9 cellular contexts compared by ENCODE assay signal in genomic region chr22:46593211-46593676, GRCh38. TPM values are rescaled to one million over a fixed set of nuclear protein-coding genes. Genes with fewer than 3 reads are reported as not detected.
DNase-seq lines count a peak whose midpoint lies in the region; ATAC-seq and TF ChIP-seq lines count a peak whose summit lies in the region.
"Had no signal": no experiment of that assay in that cellular context is flagged by ENCODE, and none has a peak within 500 bp of the region (broad histone marks: within the 10 kb centered on the region; RNA-seq: fewer than 3 reads in every experiment).

No MANE protein-coding gene starts in this region.

- TF ChIP-seq POLR2A in NB4 (IDR thresholded peaks at IDR 0.05; ENCODE audit: extremely low read depth, insufficient read length) = peak; percentile 52

- H2BK5ac ChIP-seq in mesendoderm (ENCODE audit: low read length) = no peak overlapping the region

- ATAC-seq in psoas muscle (no peak), GM18868 (IDR thresholded peaks at IDR 0.05; ENCODE audit: unreplicated experiment) (no peak)

- POLR2A ChIA-PET in SK-N-SH (lab: Yijun Ruan, JAX) = no interaction called here

- DNase-seq in GM12865 (ENCODE audit: low read depth) = peak; percentile 55
- DNase-seq in NB4 (ENCODE audit: low read depth) = peak; percentile 96
- peak in 1 of 61 donors; percentile 49 for DNase-seq in caudate nucleus (lab: John Stamatoyannopoulos, UW)
- DNase-seq in psoas muscle = no peak
- DNase-seq in mesendoderm = no peak
- DNase-seq in SK-N-SH = no peak
- DNase-seq in cortex of kidney (lab: John Stamatoyannopoulos, UW) = no peak

- H3K9me2 ChIP-seq in SK-N-SH = no peaks in the 10 kb centered on the region

- WGBS in psoas muscle, 3 donors = 76 to 89% (median 84%) methylated on average over 19 of the region's 19 CpGs
- no CpG with 5 or more reads among the region's 19 CpGs for WGBS in mesendoderm (ENCODE audit: extremely low coverage, insufficient coverage, low lambda C conversion rate)
- 100% methylated on average over 15 of the region's 19 CpGs for WGBS in SK-N-SH (ENCODE audit: low lambda C conversion rate)

- intact Hi-C loops in psoas muscle (cut with DNase I) = no loop called here

- H3K18ac ChIP-seq in mesendoderm (ENCODE audit: low read length) = no peak overlapping the region

- peak overlapping the region; percentile 6 for H3K27ac ChIP-seq in caudate nucleus (ENCODE audit: low read depth, low read length)
- H3K27ac ChIP-seq in psoas muscle = peak overlapping the region; percentile 38
- no peak overlapping the region for H3K27ac ChIP-seq in mesendoderm (ENCODE audit: low read depth, low read length)
- no peak overlapping the region for H3K27ac ChIP-seq in SK-N-SH (ENCODE audit: low read depth in 2 of 2, low read length in 1 of 2)

- no peaks in the 10 kb centered on the region for H4K20me1 ChIP-seq in SK-N-SH (ENCODE audit: insufficient read depth)

- no peak for TF ChIP-seq RAD21 in SK-N-SH (IDR thresholded peaks at IDR 0.05; ENCODE audit: low read length)

- H3K9ac ChIP-seq in mesendoderm (ENCODE audit: low read length) = no peak overlapping the region
- no peak overlapping the region for H3K9ac ChIP-seq in SK-N-SH

- no peak overlapping the region for H2AFZ ChIP-seq in SK-N-SH (ENCODE audit: low read depth)

- H3F3A ChIP-seq in SK-N-SH (replicated peaks; ENCODE audit: insufficient read depth) = no peaks in the 10 kb centered on the region

- H3K36me3 ChIP-seq in psoas muscle (ENCODE audit: insufficient read depth in 1 of 2, low read depth in 1 of 2) = no peaks in the 10 kb centered on the region
- H3K36me3 ChIP-seq in mesendoderm (ENCODE audit: control insufficient read depth, insufficient read depth, low read length) = no peaks in the 10 kb centered on the region
- H3K36me3 ChIP-seq in SK-N-SH (replicated peaks in 1 of 2; ENCODE audit: control insufficient read depth in 1 of 2, insufficient read depth in 2 of 2, low read length in 1 of 2) = no peaks in the 10 kb centered on the region

- no peak overlapping the region for H2AK5ac ChIP-seq in mesendoderm (ENCODE audit: low read length)

- H3K4ac ChIP-seq in mesendoderm (ENCODE audit: low read depth, low read length) = no peak overlapping the region

- no peak for TF ChIP-seq CTCF in GM12865 (IDR thresholded peaks at IDR 0.05; ENCODE audit: insufficient read depth, low read depth, low read length, missing control alignments)
- TF ChIP-seq CTCF in NB4 (IDR thresholded peaks at IDR 0.05; ENCODE audit: low read depth, low read length) = no peak
- no peak for TF ChIP-seq CTCF in psoas muscle (IDR thresholded peaks at IDR 0.05)
- TF ChIP-seq CTCF in SK-N-SH (IDR thresholded peaks at IDR 0.05) = no peak

- CTCF ChIA-PET in SK-N-SH (lab: Yijun Ruan, JAX) = interaction anchor here (1.0 kb wide), 1 partner anchor 30 kb away, joined by 3 read pairs; no protein-coding TSS in a partner anchor

- no peak overlapping the region for H2BK15ac ChIP-seq in mesendoderm (replicated peaks; ENCODE audit: low read depth)

- H3K4me1 ChIP-seq in psoas muscle (peaks cover 36% of the 10 kb centered on the region), mesendoderm (ENCODE audit: control insufficient read depth, low read depth, low read length) (no peaks in the 10 kb centered on the region), SK-N-SH (ENCODE audit: control insufficient read depth in 1 of 2, insufficient read depth in 2 of 2, low read depth in 1 of 2, low read length in 1 of 2) (peaks cover 0 to 50% of the 10 kb centered on the region in 2 experiments; a peak in 1 of 4 replicates)

- no peak overlapping the region for H2BK120ac ChIP-seq in mesendoderm (ENCODE audit: low read depth, low read length)

- H3K9me3 ChIP-seq in psoas muscle (no peaks in the 10 kb centered on the region), SK-N-SH (no peaks in the 10 kb centered on the region)

- H3K27me3 ChIP-seq in psoas muscle (ENCODE audit: insufficient read depth in 3 of 3, low read length in 2 of 3) (no peaks in the 10 kb centered on the region), mesendoderm (ENCODE audit: insufficient read depth, low read length, poor library complexity) (no peaks in the 10 kb centered on the region), SK-N-SH (ENCODE audit: insufficient read depth) (no peaks in the 10 kb centered on the region)

- H3K4me2 ChIP-seq in mesendoderm (ENCODE audit: low read length) (no peak overlapping the region), SK-N-SH (no peak overlapping the region)

- H3K23ac ChIP-seq in mesendoderm (ENCODE audit: low read length) = no peak overlapping the region

- H4K5ac ChIP-seq in mesendoderm (ENCODE audit: low read length) = no peak overlapping the region

- H3K4me3 ChIP-seq in GM12865 (ENCODE audit: low read depth, low read length) (peak overlapping the region; percentile 2; the same call in 1 of the 2 replicates), NB4 (ENCODE audit: low read depth, low read length) (peak overlapping the region; percentile 63), psoas muscle (no peak overlapping the region), mesendoderm (ENCODE audit: low read length) (no peak overlapping the region), SK-N-SH (ENCODE audit: low read depth in 2 of 2, low read length in 1 of 2) (no peak overlapping the region)
- H3K4me3 ChIP-seq: smooth muscle cell had no signal

- H3K79me2 ChIP-seq in mesendoderm (ENCODE audit: control insufficient read depth, insufficient read depth, low read length) = no peaks in the 10 kb centered on the region
- no peaks in the 10 kb centered on the region for H3K79me2 ChIP-seq in SK-N-SH (ENCODE audit: insufficient read depth)

- H3K79me1 ChIP-seq in mesendoderm (ENCODE audit: low read length) = no peaks in the 10 kb centered on the region

- H4K8ac ChIP-seq in mesendoderm (ENCODE audit: low read depth, low read length) = no peak overlapping the region

- TF ChIP-seq EP300 in SK-N-SH (IDR thresholded peaks at IDR 0.05; ENCODE audit: borderline replicate concordance in 1 of 2, low read depth in 1 of 2, low read length in 1 of 2) = no peak

- no peak overlapping the region for H3K56ac ChIP-seq in mesendoderm (ENCODE audit: low read length)

TF ChIP-seq in SK-N-SH, 30 proteins besides CTCF, POLR2A, EP300 and RAD21:
- TF ChIP-seq SMC3 (IDR thresholded peaks at IDR 0.05; ENCODE audit: low read depth, low read length) (no peak), USF1 (IDR thresholded peaks at IDR 0.05; ENCODE audit: borderline replicate concordance, low read depth) (no peak), FOSL2 (IDR thresholded peaks at IDR 0.05; ENCODE audit: borderline replicate concordance, low read depth) (no peak), CHD2 (IDR thresholded peaks at IDR 0.05; ENCODE audit: low read length, partially characterized antibody) (no peak), MAX (IDR thresholded peaks at IDR 0.05; ENCODE audit: low read depth) (no peak), SIN3A (IDR thresholded peaks at IDR 0.05; ENCODE audit: borderline replicate concordance, low read depth, low read length) (no peak), ELF1 (IDR thresholded peaks at IDR 0.05) (no peak), RCOR1 (IDR thresholded peaks at IDR 0.05; ENCODE audit: low read length) (no peak), MEF2A (IDR thresholded peaks at IDR 0.05; ENCODE audit: borderline replicate concordance, low read depth) (no peak), RFX5 (IDR thresholded peaks at IDR 0.05; ENCODE audit: low read length) (no peak), YY1 (IDR thresholded peaks at IDR 0.05; ENCODE audit: low read depth) (no peak)

RNA-seq across cellular contexts. Expression of gene GRAMD4, which starts 26.9 kb away (rescaled TPM):
- total RNA-seq in psoas muscle = 10 to 100 TPM; 17.8 to 39.3 (median 36.9) TPM
- polyA plus RNA-seq in psoas muscle = 10 to 100 TPM; 11.3 to 16.6 (median 11.3) TPM
- 5.7 TPM for polyA plus RNA-seq in mesendoderm (2013, experiment 1 of 2)
- polyA plus RNA-seq in mesendoderm (2013, experiment 2 of 2) = 6.5 TPM
- 13.5 and 15.5 TPM in 2 replicates for polyA plus RNA-seq in SK-N-SH (2012; rRNA removed)
- 7.8 and 11.0 TPM in 2 replicates for polyA plus RNA-seq in SK-N-SH (2012; cell fraction: cytosol; rRNA removed)
- 22.3 and 31.8 TPM in 2 replicates for polyA plus RNA-seq in SK-N-SH (2012; cell fraction: nucleus; rRNA removed)

RNA-seq across cellular contexts. Expression of gene CELSR1, which starts 55.8 kb away (rescaled TPM):
- under 1 TPM; 0.10 to 0.39 (median 0.20) TPM for total RNA-seq in psoas muscle
- under 1 TPM; 0.09 to 0.18 (median 0.18) TPM for polyA plus RNA-seq in psoas muscle
- polyA plus RNA-seq in mesendoderm (2013, experiment 1 of 2) = 4.0 TPM
- polyA plus RNA-seq in mesendoderm (2013, experiment 2 of 2) = 4.0 TPM
- 1.8 and 5.0 TPM in 2 replicates for polyA plus RNA-seq in SK-N-SH (2012; rRNA removed)
- 2.0 and 3.3 TPM in 2 replicates for polyA plus RNA-seq in SK-N-SH (2012; cell fraction: cytosol; rRNA removed)
- polyA plus RNA-seq in SK-N-SH (2012; cell fraction: nucleus; rRNA removed) = 4.3 and 5.2 TPM in 2 replicates

Comparison
In these comparisons a context has a peak if more than half of its experiments do, and no peak if none do; other contexts are left out.
1. DNase-seq: peak in GM12865 (single experiment) and NB4 (single experiment); none in psoas muscle (0 of 2), mesendoderm (single experiment), SK-N-SH (single experiment) and cortex of kidney (single experiment).
2. H3K4me3 ChIP-seq: peak in GM12865 (single experiment) and NB4 (single experiment); none in psoas muscle (single experiment), mesendoderm (single experiment) and SK-N-SH (0 of 2).
3. H3K27ac ChIP-seq: peak in caudate nucleus (single experiment) and psoas muscle (single experiment); none in mesendoderm (single experiment) and SK-N-SH (0 of 2).